Comparison of ENCODE assay signal across 12 cellular contexts in the genomic region with DNA sequence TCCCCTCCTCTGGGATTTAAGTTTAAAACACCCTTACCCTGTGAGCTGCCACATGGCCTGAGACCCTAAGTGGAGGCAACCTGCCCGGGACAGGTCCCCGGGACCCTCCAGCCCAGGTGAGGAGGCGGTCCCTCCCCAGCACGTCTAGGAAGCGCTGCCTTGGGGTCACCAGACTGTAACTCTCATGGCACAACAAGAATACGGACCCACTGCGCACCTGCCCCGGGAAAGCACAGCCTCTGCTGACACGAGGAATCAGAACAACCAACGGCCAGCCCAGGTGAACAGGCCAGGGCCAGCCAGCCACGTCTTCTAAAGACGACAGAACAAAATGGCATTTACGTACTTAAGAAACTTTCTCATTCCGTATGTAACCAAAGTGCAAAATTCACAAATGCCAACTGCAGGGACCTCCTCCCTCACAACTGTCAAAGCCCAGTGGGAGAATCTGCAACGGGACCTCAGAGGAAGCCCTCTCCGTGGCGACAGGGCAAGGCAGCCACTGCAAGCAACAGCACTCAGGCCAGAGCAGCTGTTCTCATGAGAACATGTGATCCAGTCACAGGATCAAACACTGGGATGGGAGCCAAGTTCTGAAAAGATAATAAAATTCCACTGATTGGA.
DNase-seq lines count a peak whose midpoint lies in the region; ATAC-seq, FAIRE-seq and TF ChIP-seq lines count a peak whose summit lies in the region.
"Had no signal": no experiment of that assay in that cellular context is flagged by ENCODE, and none has a peak within 500 bp of the region (broad histone marks: within the 10 kb centered on the region; RNA-seq: fewer than 3 reads in every experiment).

No MANE protein-coding gene starts in this region.

- H3K27me3 ChIP-seq in heart right ventricle: no peaks in the 10 kb centered on the region
- no peaks in the 10 kb centered on the region for H3K27me3 ChIP-seq in small intestine (ENCODE audit: control insufficient read depth in 2 of 2, insufficient read depth in 2 of 2, low read length in 2 of 2)
- H3K27me3 ChIP-seq: ascending aorta had no signal

- H3K4me1 ChIP-seq in heart right ventricle (peaks cover 3 to 24% (median 11%) of the 10 kb centered on the region in 9 donors), small intestine (ENCODE audit: control insufficient read depth in 2 of 2, insufficient read depth in 1 of 2, low read depth in 1 of 2, low read length in 1 of 2) (no peaks in the 10 kb centered on the region)
- H3K4me1 ChIP-seq: ascending aorta had no signal

- no peak for FAIRE-seq in small intestine (lab: Jason Lieb, UNC)
- FAIRE-seq: HTR-8/SVneo had no signal

- WGBS in heart right ventricle, 2 donors: 68 to 71% methylated on average over 17 of the region's 17 CpGs
- 49 to 73% (median 59%) methylated on average over 17 of the region's 17 CpGs for WGBS in small intestine, 3 donors

- ATAC-seq in heart right ventricle (peak in 5 of 8 donors; percentile 19 to 53 (median 35)), HG02623 (IDR thresholded peaks at IDR 0.05; ENCODE audit: unreplicated experiment) (no peak)
- ATAC-seq: stimulated activated naive CD8-positive, alpha-beta T cell treated with anti-CD3 and anti-CD28 coated beads, Interleukin-15, amount 100 ng/mL, for 72 hours had no signal

- DNase-seq in NCI-H2081 (lab: John Stamatoyannopoulos, UW) (peak; percentile 10 to 64), NCI-H2081 treated with DMSO at 0.1 percent for 48 hours (lab: John Stamatoyannopoulos, UW) (no peak), SK-N-DZ (ENCODE audit: low spot score) (peak; percentile 55), heart right ventricle (no peak), small intestine (peak; percentile 63), T1000 (lab: John Stamatoyannopoulos, UW) (no peak), dedifferentiated amniotic fluid mesenchymal stem cell (ENCODE audit: extremely low spot score) (no peak)
- DNase-seq: activated CD4-positive, alpha-beta T cell treated with anti-CD3 and anti-CD28 coated beads, Interleukin-2, amount 10 ng/mL, durations not matched to agents 24 days and 14 days; stimulated activated naive CD8-positive, alpha-beta T cell treated with anti-CD3 and anti-CD28 coated beads, Interleukin-15, amount 100 ng/mL, for 72 hours had no signal

- no peak for TF ChIP-seq CTCF in heart right ventricle (IDR thresholded peaks at IDR 0.05)

- H3K4me3 ChIP-seq in heart right ventricle (no peak overlapping the region), small intestine (ENCODE audit: low read depth in 1 of 2, low read length in 2 of 2) (no peak overlapping the region)
- H3K4me3 ChIP-seq: ascending aorta had no signal

- intact Hi-C loops in heart right ventricle (cut with DNase I): no loop called here

- peaks cover 0 to 35% (median 0%) of the 10 kb centered on the region in 9 donors for H3K36me3 ChIP-seq in heart right ventricle
- no peaks in the 10 kb centered on the region for H3K36me3 ChIP-seq in small intestine (ENCODE audit: control insufficient read depth in 2 of 2, insufficient read depth in 2 of 2, low read length in 2 of 2)

- H3K9me3 ChIP-seq in heart right ventricle (no peaks in the 10 kb centered on the region), small intestine (ENCODE audit: control insufficient read depth, low read depth) (no peaks in the 10 kb centered on the region)
- H3K9me3 ChIP-seq: ascending aorta had no signal

- H3K27ac ChIP-seq in heart right ventricle (no peak overlapping the region), small intestine (ENCODE audit: low read depth in 1 of 2, low read length in 1 of 2) (no peak overlapping the region)
- H3K27ac ChIP-seq: ascending aorta had no signal

Comparison
In these comparisons a context has a peak if more than half of its experiments do, and no peak if none do; other contexts are left out.
1. DNase-seq: peak in NCI-H2081 (2 of 2), SK-N-DZ (single experiment) and small intestine (single experiment); none in NCI-H2081 treated with DMSO at 0.1 percent for 48 hours (single experiment), heart right ventricle (0 of 2), T1000 (single experiment) and dedifferentiated amniotic fluid mesenchymal stem cell (single experiment).